Comparison of ENCODE assay signal across 8 cellular contexts in the genomic region with DNA sequence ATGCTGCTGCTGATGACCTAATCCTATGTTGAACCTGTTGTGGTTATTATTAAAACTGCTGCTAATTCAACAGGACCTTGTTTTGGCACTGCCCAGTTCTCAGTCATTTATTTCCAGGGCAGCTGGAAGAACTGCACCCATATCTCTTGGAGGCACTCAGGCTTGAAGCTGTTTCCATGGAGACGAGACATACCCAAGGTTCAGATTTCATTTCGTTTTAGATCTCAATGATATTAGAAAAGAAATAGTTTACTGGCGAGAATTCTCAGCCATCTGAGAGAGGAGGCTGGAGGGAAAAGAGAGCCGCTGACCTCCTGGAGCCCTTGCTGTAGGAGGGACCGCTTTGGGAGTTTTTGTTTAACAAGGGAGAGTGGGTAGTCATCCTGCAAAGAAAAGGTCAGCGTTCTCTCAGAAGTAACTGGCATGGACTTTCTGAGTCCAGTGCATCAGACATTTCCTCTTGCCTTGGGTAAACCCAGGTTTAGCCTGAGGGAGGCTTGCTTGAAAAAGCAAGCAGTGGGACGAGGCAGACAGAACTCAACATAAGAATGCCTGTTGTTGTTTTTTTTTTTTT.
A peak's percentile ranks its signal among the peaks of the same experiment; 100 is the strongest.
DNase-seq lines count a peak whose midpoint lies in the region; ATAC-seq and TF ChIP-seq lines count a peak whose summit lies in the region.

No MANE protein-coding gene starts in this region.

- H3K9me3 Mint-ChIP-seq in immature natural killer cell, result no peaks in the 10 kb centered on the region

- peaks cover 0 to 4% (median 0%) of the 10 kb centered on the region in 3 donors for H3K27me3 Mint-ChIP-seq in immature natural killer cell (ENCODE audit: low read depth in 3 of 3)

- ATAC-seq in HG03175 (IDR thresholded peaks at IDR 0.05; ENCODE audit: unreplicated experiment) (no peak), HG02588 (IDR thresholded peaks at IDR 0.05; ENCODE audit: unreplicated experiment) (no peak)

- peaks cover 4 to 15% (median 11%) of the 10 kb centered on the region in 3 donors for H3K36me3 Mint-ChIP-seq in immature natural killer cell

- H3K4me1 Mint-ChIP-seq in immature natural killer cell, result no peaks in the 10 kb centered on the region

- peak; percentile 86 for DNase-seq in EH (ENCODE audit: low read depth)
- peak; percentile 66 to 90 for DNase-seq in NCI-H524 (lab: John Stamatoyannopoulos, UW)
- DNase-seq in fibroblast of mammary gland (ENCODE audit: low read depth), result peak; percentile 35
- peak; percentile 96 for DNase-seq in renal cortical epithelial cell (ENCODE audit: low read depth)
- DNase-seq in immature natural killer cell, result no peak
- no peak for DNase-seq in HPDE6-E6E7 (ENCODE audit: extremely low spot score)

- no peak overlapping the region for H3K4me3 ChIP-seq in fibroblast of mammary gland (ENCODE audit: control insufficient read depth, low read depth, low read length)

- H3K4me3 Mint-ChIP-seq in immature natural killer cell, result no peak overlapping the region

- TF ChIP-seq CTCF in fibroblast of mammary gland (conservative IDR thresholded peaks at IDR 0.05; ENCODE audit: control insufficient read depth, insufficient read depth, low read depth, low read length), result no peak

- H3K27ac Mint-ChIP-seq in immature natural killer cell, result no peak overlapping the region

Comparison
In these comparisons a context has a peak if more than half of its experiments do, and no peak if none do; other contexts are left out.
1. DNase-seq: peak in EH (single experiment), NCI-H524 (2 of 2), fibroblast of mammary gland (single experiment) and renal cortical epithelial cell (single experiment); none in immature natural killer cell (0 of 3) and HPDE6-E6E7 (single experiment).